ENCODE assay signal across 3 cellular contexts in the genomic region with DNA sequence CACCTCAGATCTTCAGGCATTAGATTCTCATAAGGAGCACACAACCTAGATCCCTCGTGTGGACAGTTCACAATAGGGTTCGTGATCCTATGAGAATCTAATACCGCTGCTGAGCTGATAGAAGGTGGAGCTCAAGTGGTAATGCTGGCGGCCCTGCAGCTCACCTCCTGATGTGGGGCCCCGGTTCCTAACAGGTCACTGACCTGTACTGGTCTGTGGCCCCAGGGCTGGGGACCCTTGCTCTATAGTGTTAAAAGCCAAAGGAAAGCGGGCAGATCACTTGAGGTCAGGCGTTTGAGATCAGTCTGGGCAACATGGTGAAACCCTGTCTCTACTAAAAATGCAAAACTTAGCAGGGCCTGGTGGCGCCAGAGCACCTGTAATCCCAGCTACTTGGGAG.
"Had no signal": no experiment of that assay in that cellular context is flagged by ENCODE, and none has a peak within 500 bp of the region (broad histone marks: within the 10 kb centered on the region; RNA-seq: fewer than 3 reads in every experiment).

No MANE protein-coding gene starts in this region.

- H3K4me3 ChIP-seq: GM12878 had no signal

- DNase-seq: GDM1, GF-D8 had no signal
